1 cellular context compared by ENCODE assay signal in the genomic region with DNA sequence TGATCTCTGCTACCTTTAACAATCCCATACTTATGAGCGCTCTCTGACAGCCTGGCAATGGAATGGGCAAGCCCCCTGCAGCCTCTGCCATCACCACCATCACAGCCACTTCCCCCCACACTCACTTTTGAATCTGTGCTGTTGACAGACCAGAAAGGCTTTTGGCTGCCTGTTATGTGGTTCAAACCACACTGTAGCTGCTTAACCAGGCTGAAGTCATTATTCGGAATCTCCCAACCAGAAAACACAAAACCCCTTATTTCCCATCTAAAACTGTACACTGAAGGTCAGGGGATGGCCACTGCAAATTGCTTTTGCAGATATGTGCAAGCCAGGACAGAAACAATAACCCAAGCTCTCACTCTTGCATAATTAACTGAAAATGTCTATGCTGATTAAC.
TF ChIP-seq lines count a peak whose summit lies in the region.

No MANE protein-coding gene starts in this region.

TF ChIP-seq in GM12878, 131 proteins besides CTCF, POLR2A, EP300 and RAD21 (continued from another document and continues in another):
- TF ChIP-seq, protein P1, sequence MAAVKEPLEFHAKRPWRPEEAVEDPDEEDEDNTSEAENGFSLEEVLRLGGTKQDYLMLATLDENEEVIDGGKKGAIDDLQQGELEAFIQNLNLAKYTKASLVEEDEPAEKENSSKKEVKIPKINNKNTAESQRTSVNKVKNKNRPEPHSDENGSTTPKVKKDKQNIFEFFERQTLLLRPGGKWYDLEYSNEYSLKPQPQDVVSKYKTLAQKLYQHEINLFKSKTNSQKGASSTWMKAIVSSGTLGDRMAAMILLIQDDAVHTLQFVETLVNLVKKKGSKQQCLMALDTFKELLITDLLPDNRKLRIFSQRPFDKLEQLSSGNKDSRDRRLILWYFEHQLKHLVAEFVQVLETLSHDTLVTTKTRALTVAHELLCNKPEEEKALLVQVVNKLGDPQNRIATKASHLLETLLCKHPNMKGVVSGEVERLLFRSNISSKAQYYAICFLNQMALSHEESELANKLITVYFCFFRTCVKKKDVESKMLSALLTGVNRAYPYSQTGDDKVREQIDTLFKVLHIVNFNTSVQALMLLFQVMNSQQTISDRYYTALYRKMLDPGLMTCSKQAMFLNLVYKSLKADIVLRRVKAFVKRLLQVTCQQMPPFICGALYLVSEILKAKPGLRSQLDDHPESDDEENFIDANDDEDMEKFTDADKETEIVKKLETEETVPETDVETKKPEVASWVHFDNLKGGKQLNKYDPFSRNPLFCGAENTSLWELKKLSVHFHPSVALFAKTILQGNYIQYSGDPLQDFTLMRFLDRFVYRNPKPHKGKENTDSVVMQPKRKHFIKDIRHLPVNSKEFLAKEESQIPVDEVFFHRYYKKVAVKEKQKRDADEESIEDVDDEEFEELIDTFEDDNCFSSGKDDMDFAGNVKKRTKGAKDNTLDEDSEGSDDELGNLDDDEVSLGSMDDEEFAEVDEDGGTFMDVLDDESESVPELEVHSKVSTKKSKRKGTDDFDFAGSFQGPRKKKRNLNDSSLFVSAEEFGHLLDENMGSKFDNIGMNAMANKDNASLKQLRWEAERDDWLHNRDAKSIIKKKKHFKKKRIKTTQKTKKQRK (IDR thresholded peaks at IDR 0.05; ENCODE audit: low read depth, low read length), result no peak
- TF ChIP-seq RAD51 (IDR thresholded peaks at IDR 0.05) (no peak), ZZZ3 (IDR thresholded peaks at IDR 0.05; ENCODE audit: control insufficient read depth, insufficient read length, low read depth) (no peak), WRNIP1 (IDR thresholded peaks at IDR 0.05; ENCODE audit: borderline replicate concordance, low read depth, low read length) (no peak), YBX1 (IDR thresholded peaks at IDR 0.05) (no peak), YY1 (IDR thresholded peaks at IDR 0.05; ENCODE audit: low read depth, low read length) (no peak), IKZF1 (conservative IDR thresholded peaks at IDR 0.05) (peak; percentile 77), DPF2 (IDR thresholded peaks at IDR 0.05) (peak; percentile 69; the same call in 1 of the 2 replicates), TCF12 (IDR thresholded peaks at IDR 0.05; ENCODE audit: low read depth, low read length) (0 out of 2 replicates have a peak, but pooled peaks have one; percentile 42), SPI1 (IDR thresholded peaks at IDR 0.05; ENCODE audit: borderline replicate concordance, insufficient read depth, low read depth, low read length) (peak; percentile 65; the same call in 1 of the 2 replicates), NRF1 (conservative IDR thresholded peaks at IDR 0.05; ENCODE audit: low read depth, low read length) (no peak), BHLHE40 (IDR thresholded peaks at IDR 0.05; ENCODE audit: borderline replicate concordance in 1 of 2, low read depth in 2 of 2, low read length in 1 of 2) (peak; percentile 35 to 61; a peak in 3 of 4 replicates), POLR2AphosphoS2 (IDR thresholded peaks at IDR 0.05; ENCODE audit: low read depth, low read length) (no peak), POU2F2 (IDR thresholded peaks at IDR 0.05; ENCODE audit: borderline replicate concordance, low read depth, low read length) (peak; percentile 62; the same call in 1 of the 3 replicates), BCL11A (IDR thresholded peaks at IDR 0.05; ENCODE audit: low read depth, low read length) (peak; percentile 73), KLF5 (IDR thresholded peaks at IDR 0.05; ENCODE audit: partially characterized antibody) (no peak), SUZ12 (IDR thresholded peaks at IDR 0.05; ENCODE audit: unreplicated experiment) (no peak), SMC3 (IDR thresholded peaks at IDR 0.05; ENCODE audit: borderline replicate concordance, low read length) (no peak), ESRRA (IDR thresholded peaks at IDR 0.05; ENCODE audit: low read length) (no peak), HCFC1 (IDR thresholded peaks at IDR 0.05; ENCODE audit: low read length) (no peak), CEBPB (IDR thresholded peaks at IDR 0.05; ENCODE audit: borderline replicate concordance in 1 of 2, low read depth in 2 of 2, low read length in 2 of 2) (no peak), SMAD5 (IDR thresholded peaks at IDR 0.05; ENCODE audit: low read depth) (no peak), ATF7 (IDR thresholded peaks at IDR 0.05; ENCODE audit: low read depth) (peak; percentile 80), RFX5 (IDR thresholded peaks at IDR 0.05; ENCODE audit: low read depth, low read length) (no peak), STAT3 (IDR thresholded peaks at IDR 0.05; ENCODE audit: low read depth, low read length) (no peak), CHD1 (IDR thresholded peaks at IDR 0.05; ENCODE audit: low read depth, low read length) (no peak), MYB (IDR thresholded peaks at IDR 0.05; ENCODE audit: borderline replicate concordance, low read depth, low read length) (no peak), JUNB (IDR thresholded peaks at IDR 0.05) (0 out of 2 replicates have a peak, but pooled peaks have one; percentile 34), FOXM1 (IDR thresholded peaks at IDR 0.05; ENCODE audit: low read depth, low read length) (0 out of 2 replicates have a peak, but pooled peaks have one; percentile 24), HDAC2 (IDR thresholded peaks at IDR 0.05) (no peak), TBL1XR1 (IDR thresholded peaks at IDR 0.05; ENCODE audit: low read depth, low read length) (no peak), CREM (IDR thresholded peaks at IDR 0.05; ENCODE audit: low read depth) (peak; percentile 41; the same call in 1 of the 2 replicates), GABPA (IDR thresholded peaks at IDR 0.05; ENCODE audit: low read depth) (no peak)
- TF ChIP-seq, protein P2, sequence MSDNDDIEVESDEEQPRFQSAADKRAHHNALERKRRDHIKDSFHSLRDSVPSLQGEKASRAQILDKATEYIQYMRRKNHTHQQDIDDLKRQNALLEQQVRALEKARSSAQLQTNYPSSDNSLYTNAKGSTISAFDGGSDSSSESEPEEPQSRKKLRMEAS (IDR thresholded peaks at IDR 0.05; ENCODE audit: low read depth, low read length), result no peak
- TF ChIP-seq, protein P3, sequence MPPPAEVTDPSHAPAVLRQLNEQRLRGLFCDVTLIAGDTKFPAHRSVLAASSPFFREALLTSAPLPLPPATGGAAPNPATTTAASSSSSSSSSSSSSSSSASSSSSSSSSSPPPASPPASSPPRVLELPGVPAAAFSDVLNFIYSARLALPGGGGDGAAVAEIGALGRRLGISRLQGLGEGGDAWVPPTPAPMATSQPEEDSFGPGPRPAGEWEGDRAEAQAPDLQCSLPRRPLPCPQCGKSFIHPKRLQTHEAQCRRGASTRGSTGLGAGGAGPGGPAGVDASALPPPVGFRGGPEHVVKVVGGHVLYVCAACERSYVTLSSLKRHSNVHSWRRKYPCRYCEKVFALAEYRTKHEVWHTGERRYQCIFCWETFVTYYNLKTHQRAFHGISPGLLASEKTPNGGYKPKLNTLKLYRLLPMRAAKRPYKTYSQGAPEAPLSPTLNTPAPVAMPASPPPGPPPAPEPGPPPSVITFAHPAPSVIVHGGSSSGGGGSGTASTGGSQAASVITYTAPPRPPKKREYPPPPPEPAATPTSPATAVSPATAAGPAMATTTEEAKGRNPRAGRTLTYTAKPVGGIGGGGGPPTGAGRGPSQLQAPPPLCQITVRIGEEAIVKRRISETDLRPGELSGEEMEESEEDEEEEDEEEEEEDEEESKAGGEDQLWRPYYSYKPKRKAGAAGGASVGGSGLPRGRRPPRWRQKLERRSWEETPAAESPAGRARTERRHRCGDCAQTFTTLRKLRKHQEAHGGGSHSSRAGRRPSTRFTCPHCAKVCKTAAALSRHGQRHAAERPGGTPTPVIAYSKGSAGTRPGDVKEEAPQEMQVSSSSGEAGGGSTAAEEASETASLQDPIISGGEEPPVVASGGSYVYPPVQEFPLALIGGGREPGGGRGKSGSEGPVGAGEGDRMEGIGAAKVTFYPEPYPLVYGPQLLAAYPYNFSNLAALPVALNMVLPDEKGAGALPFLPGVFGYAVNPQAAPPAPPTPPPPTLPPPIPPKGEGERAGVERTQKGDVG (CRISPR knock-in tag; IDR thresholded peaks at IDR 0.05), result no peak
- TF ChIP-seq, protein P4, sequence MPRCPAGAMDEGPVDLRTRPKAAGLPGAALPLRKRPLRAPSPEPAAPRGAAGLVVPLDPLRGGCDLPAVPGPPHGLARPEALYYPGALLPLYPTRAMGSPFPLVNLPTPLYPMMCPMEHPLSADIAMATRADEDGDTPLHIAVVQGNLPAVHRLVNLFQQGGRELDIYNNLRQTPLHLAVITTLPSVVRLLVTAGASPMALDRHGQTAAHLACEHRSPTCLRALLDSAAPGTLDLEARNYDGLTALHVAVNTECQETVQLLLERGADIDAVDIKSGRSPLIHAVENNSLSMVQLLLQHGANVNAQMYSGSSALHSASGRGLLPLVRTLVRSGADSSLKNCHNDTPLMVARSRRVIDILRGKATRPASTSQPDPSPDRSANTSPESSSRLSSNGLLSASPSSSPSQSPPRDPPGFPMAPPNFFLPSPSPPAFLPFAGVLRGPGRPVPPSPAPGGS (IDR thresholded peaks at IDR 0.05; ENCODE audit: borderline replicate concordance, insufficient read depth, low read depth, low read length, poor library complexity, severe bottlenecking), result no peak
- TF ChIP-seq, protein P5, sequence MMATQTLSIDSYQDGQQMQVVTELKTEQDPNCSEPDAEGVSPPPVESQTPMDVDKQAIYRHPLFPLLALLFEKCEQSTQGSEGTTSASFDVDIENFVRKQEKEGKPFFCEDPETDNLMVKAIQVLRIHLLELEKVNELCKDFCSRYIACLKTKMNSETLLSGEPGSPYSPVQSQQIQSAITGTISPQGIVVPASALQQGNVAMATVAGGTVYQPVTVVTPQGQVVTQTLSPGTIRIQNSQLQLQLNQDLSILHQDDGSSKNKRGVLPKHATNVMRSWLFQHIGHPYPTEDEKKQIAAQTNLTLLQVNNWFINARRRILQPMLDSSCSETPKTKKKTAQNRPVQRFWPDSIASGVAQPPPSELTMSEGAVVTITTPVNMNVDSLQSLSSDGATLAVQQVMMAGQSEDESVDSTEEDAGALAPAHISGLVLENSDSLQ (IDR thresholded peaks at IDR 0.05), result peak; percentile 61
- TF ChIP-seq, protein P6, sequence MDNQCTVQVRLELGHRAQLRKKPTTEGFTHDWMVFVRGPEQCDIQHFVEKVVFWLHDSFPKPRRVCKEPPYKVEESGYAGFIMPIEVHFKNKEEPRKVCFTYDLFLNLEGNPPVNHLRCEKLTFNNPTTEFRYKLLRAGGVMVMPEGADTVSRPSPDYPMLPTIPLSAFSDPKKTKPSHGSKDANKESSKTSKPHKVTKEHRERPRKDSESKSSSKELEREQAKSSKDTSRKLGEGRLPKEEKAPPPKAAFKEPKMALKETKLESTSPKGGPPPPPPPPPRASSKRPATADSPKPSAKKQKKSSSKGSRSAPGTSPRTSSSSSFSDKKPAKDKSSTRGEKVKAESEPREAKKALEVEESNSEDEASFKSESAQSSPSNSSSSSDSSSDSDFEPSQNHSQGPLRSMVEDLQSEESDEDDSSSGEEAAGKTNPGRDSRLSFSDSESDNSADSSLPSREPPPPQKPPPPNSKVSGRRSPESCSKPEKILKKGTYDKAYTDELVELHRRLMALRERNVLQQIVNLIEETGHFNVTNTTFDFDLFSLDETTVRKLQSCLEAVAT (IDR thresholded peaks at IDR 0.05), result peak; percentile 83
- TF ChIP-seq, protein P7, sequence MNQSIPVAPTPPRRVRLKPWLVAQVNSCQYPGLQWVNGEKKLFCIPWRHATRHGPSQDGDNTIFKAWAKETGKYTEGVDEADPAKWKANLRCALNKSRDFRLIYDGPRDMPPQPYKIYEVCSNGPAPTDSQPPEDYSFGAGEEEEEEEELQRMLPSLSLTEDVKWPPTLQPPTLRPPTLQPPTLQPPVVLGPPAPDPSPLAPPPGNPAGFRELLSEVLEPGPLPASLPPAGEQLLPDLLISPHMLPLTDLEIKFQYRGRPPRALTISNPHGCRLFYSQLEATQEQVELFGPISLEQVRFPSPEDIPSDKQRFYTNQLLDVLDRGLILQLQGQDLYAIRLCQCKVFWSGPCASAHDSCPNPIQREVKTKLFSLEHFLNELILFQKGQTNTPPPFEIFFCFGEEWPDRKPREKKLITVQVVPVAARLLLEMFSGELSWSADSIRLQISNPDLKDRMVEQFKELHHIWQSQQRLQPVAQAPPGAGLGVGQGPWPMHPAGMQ (IDR thresholded peaks at IDR 0.05; ENCODE audit: borderline replicate concordance), result no peak
- TF ChIP-seq, protein P8, sequence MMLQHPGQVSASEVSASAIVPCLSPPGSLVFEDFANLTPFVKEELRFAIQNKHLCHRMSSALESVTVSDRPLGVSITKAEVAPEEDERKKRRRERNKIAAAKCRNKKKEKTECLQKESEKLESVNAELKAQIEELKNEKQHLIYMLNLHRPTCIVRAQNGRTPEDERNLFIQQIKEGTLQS (IDR thresholded peaks at IDR 0.05; ENCODE audit: borderline replicate concordance, extremely low read depth, low read depth, low read length), result no peak
- TF ChIP-seq, protein P9, sequence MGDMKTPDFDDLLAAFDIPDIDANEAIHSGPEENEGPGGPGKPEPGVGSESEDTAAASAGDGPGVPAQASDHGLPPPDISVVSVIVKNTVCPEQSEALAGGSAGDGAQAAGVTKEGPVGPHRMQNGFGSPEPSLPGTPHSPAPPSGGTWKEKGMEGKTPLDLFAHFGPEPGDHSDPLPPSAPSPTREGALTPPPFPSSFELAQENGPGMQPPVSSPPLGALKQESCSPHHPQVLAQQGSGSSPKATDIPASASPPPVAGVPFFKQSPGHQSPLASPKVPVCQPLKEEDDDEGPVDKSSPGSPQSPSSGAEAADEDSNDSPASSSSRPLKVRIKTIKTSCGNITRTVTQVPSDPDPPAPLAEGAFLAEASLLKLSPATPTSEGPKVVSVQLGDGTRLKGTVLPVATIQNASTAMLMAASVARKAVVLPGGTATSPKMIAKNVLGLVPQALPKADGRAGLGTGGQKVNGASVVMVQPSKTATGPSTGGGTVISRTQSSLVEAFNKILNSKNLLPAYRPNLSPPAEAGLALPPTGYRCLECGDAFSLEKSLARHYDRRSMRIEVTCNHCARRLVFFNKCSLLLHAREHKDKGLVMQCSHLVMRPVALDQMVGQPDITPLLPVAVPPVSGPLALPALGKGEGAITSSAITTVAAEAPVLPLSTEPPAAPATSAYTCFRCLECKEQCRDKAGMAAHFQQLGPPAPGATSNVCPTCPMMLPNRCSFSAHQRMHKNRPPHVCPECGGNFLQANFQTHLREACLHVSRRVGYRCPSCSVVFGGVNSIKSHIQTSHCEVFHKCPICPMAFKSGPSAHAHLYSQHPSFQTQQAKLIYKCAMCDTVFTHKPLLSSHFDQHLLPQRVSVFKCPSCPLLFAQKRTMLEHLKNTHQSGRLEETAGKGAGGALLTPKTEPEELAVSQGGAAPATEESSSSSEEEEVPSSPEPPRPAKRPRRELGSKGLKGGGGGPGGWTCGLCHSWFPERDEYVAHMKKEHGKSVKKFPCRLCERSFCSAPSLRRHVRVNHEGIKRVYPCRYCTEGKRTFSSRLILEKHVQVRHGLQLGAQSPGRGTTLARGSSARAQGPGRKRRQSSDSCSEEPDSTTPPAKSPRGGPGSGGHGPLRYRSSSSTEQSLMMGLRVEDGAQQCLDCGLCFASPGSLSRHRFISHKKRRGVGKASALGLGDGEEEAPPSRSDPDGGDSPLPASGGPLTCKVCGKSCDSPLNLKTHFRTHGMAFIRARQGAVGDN (IDR thresholded peaks at IDR 0.05), result no peak
- TF ChIP-seq, protein P10, sequence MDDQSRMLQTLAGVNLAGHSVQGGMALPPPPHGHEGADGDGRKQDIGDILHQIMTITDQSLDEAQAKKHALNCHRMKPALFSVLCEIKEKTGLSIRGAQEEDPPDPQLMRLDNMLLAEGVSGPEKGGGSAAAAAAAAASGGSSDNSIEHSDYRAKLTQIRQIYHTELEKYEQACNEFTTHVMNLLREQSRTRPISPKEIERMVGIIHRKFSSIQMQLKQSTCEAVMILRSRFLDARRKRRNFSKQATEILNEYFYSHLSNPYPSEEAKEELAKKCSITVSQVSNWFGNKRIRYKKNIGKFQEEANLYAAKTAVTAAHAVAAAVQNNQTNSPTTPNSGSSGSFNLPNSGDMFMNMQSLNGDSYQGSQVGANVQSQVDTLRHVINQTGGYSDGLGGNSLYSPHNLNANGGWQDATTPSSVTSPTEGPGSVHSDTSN (IDR thresholded peaks at IDR 0.05; ENCODE audit: insufficient replicate concordance, low read depth, low read length), result no peak
